7 cellular contexts compared by ENCODE assay signal in genomic region chr14:51860164-51860835, GRCh38. TPM values are rescaled to one million over a fixed set of nuclear protein-coding genes. Genes with fewer than 3 reads are reported as not detected.
DNase-seq lines count a peak whose midpoint lies in the region; ATAC-seq, FAIRE-seq and TF ChIP-seq lines count a peak whose summit lies in the region.

TSS of gene GNG2 (plus strand) at chr14:51860612. CDS start at chr14:51950679, 90,067 bp downstream.

- H3K27me3 Mint-ChIP-seq in central memory CD8-positive, alpha-beta T cell, result no peaks in the 10 kb centered on the region

- H3K4me3 ChIP-seq in kidney (ENCODE audit: low read length in 2 of 2), result peak within 1 kb of the TSS; percentile 68 to 70

- no peak for TF ChIP-seq CTCF in kidney (IDR thresholded peaks at IDR 0.05; ENCODE audit: borderline replicate concordance, extremely low read depth, insufficient read depth)

- peaks cover 31% of the 10 kb centered on the region for H3K36me3 Mint-ChIP-seq in central memory CD8-positive, alpha-beta T cell (ENCODE audit: insufficient read depth)

- H3K9me3 Mint-ChIP-seq in central memory CD8-positive, alpha-beta T cell, result no peaks in the 10 kb centered on the region

- peak within 1 kb of the TSS; percentile 14 to 61 for H3K9ac ChIP-seq in kidney (ENCODE audit: low read length in 2 of 2)

- peaks cover 5 to 6% of the 10 kb centered on the region in 2 donors for H3K4me1 ChIP-seq in kidney (ENCODE audit: control insufficient read depth in 1 of 2, insufficient read depth in 1 of 2, low read depth in 1 of 2, low read length in 2 of 2)

- peak within 1 kb of the TSS; percentile 95 for H3K27ac Mint-ChIP-seq in central memory CD8-positive, alpha-beta T cell (ENCODE audit: low read depth)

- peak within 1 kb of the TSS in 1 of 2 donors; percentile 51 for H3K27ac ChIP-seq in kidney (ENCODE audit: low read depth in 2 of 2, low read length in 2 of 2)

- H3K36me3 ChIP-seq in kidney (ENCODE audit: control insufficient read depth in 1 of 2, insufficient read depth in 2 of 2, low read length in 2 of 2), result no peaks in the 10 kb centered on the region

- no peak for FAIRE-seq in kidney (lab: Jason Lieb, UNC)

- DNase-seq in NCI-H2227 treated with DMSO at 0.1 percent for 48 hours (lab: John Stamatoyannopoulos, UW) (peak; percentile 81), kidney (peak; percentile 96)
- peak; percentile 51 for DNase-seq in activated CD4-positive, CD25-positive, alpha-beta regulatory T cell treated with anti-CD3 and anti-CD28 coated beads, Interleukin-2, amount 50 U/mL, for 16 hours (ENCODE audit: low read depth, low spot score)
- peak; percentile 67 to 81 for DNase-seq in central memory CD8-positive, alpha-beta T cell (ENCODE audit: low spot score in 2 of 2)
- peak; percentile 58 to 65 for DNase-seq in stimulated activated CD4-positive, alpha-beta T cell treated with anti-CD3 and anti-CD28 coated beads, Interleukin-15, amount 100 ng/mL, for 1 hour (ENCODE audit: low read depth in 1 of 2, low spot score in 1 of 2)

- H3K9me3 ChIP-seq in kidney (ENCODE audit: control insufficient read depth in 1 of 2, low read length in 2 of 2), result no peaks in the 10 kb centered on the region

- intact Hi-C loops in kidney (cut with DNase I), result no loop called here

- peak; percentile 79 for ATAC-seq in GM18861 (IDR thresholded peaks at IDR 0.05; ENCODE audit: unreplicated experiment)
- ATAC-seq in HG03064 (IDR thresholded peaks at IDR 0.05; ENCODE audit: low read depth, unreplicated experiment), result peak; percentile 82
- ATAC-seq in central memory CD8-positive, alpha-beta T cell (replicated peaks; ENCODE audit: extremely low read depth, poor library complexity, severe bottlenecking), result peak; percentile 96

- peaks cover 72% of the 10 kb centered on the region for H3K4me1 Mint-ChIP-seq in central memory CD8-positive, alpha-beta T cell

- H3K4me3 Mint-ChIP-seq in central memory CD8-positive, alpha-beta T cell, result peak within 1 kb of the TSS; percentile 98

RNA-seq across cellular contexts. Expression of gene GNG2, which starts in this region (rescaled TPM):
- 35.6 TPM for total RNA-seq in kidney
- polyA plus RNA-seq in kidney (ENCODE audit: insufficient read depth, low read depth, low replicate concordance), result 4.0 TPM
